12 cellular contexts compared by ENCODE assay signal in genomic region chr5:5025774-5026406, GRCh38.
DNase-seq lines count a peak whose midpoint lies in the region; ATAC-seq, FAIRE-seq and TF ChIP-seq lines count a peak whose summit lies in the region.
"Had no signal": no experiment of that assay in that cellular context is flagged by ENCODE, and none has a peak within 500 bp of the region (broad histone marks: within the 10 kb centered on the region; RNA-seq: fewer than 3 reads in every experiment).

No MANE protein-coding gene starts in this region.

- TF ChIP-seq CTCF in bronchial epithelial cell (IDR thresholded peaks at IDR 0.05; ENCODE audit: insufficient read depth, low read length, severe bottlenecking) (no peak), pancreas (IDR thresholded peaks at IDR 0.05) (no peak)

- H3K4me1 Mint-ChIP-seq in activated T-cell treated with anti-CD3 and anti-CD28 coated beads, Interleukin-2, amount 50 U/mL, for 24 hours (ENCODE audit: low read depth), result peaks cover 6% of the 10 kb centered on the region

- no peaks in the 10 kb centered on the region for H3K36me3 Mint-ChIP-seq in activated T-cell treated with anti-CD3 and anti-CD28 coated beads, Interleukin-2, amount 50 U/mL, for 24 hours (ENCODE audit: low read depth)

- DNase-seq in Caki2 (ENCODE audit: low read depth) (peak; percentile 96), NCI-H510A treated with DMSO at 0.1 percent for 48 hours (lab: John Stamatoyannopoulos, UW) (peak; percentile 14), bronchial epithelial cell (ENCODE audit: low read depth) (no peak), pancreas (no peak), activated gamma-delta T cell treated with Interleukin-2 at 50 U/mL for 16 hours (no peak), hypothalamus (lab: John Stamatoyannopoulos, UW) (no peak)
- DNase-seq in activated T-cell treated with anti-CD3 and anti-CD28 coated beads, Interleukin-2, amount 50 U/mL, for 24 hours, result no peak
- DNase-seq: activated naive CD4-positive, alpha-beta T cell; mesendoderm; Right ventricle myocardium superior had no signal

- no peaks in the 10 kb centered on the region for H3K4me1 ChIP-seq in pancreas

- no peaks in the 10 kb centered on the region for H3K9me3 ChIP-seq in pancreas

- no peaks in the 10 kb centered on the region for H3K27me3 ChIP-seq in bronchial epithelial cell (ENCODE audit: control insufficient read depth, insufficient read depth, low read length)
- H3K27me3 ChIP-seq in pancreas, result peaks cover 0 to 3% (median 0%) of the 10 kb centered on the region in 4 donors

- FAIRE-seq in bronchial epithelial cell (lab: Jason Lieb, UNC) (peak; percentile 60), pancreas (lab: Jason Lieb, UNC) (no peak)

- peaks cover 7% of the 10 kb centered on the region for H3K9me3 Mint-ChIP-seq in activated T-cell treated with anti-CD3 and anti-CD28 coated beads, Interleukin-2, amount 50 U/mL, for 24 hours

- H3K27ac Mint-ChIP-seq in activated T-cell treated with anti-CD3 and anti-CD28 coated beads, Interleukin-2, amount 50 U/mL, for 24 hours, result no peak overlapping the region

- no peak overlapping the region for H3K4me3 Mint-ChIP-seq in activated T-cell treated with anti-CD3 and anti-CD28 coated beads, Interleukin-2, amount 50 U/mL, for 24 hours

- no peak overlapping the region for H3K4me3 ChIP-seq in bronchial epithelial cell (ENCODE audit: low read depth, low read length)
- no peak overlapping the region for H3K4me3 ChIP-seq in pancreas

- H3K27me3 Mint-ChIP-seq in activated T-cell treated with anti-CD3 and anti-CD28 coated beads, Interleukin-2, amount 50 U/mL, for 24 hours, result no peaks in the 10 kb centered on the region

- in situ Hi-C loops in Caki2 (cut with HindIII; ENCODE audit: low pct_unique_long_range_greater_than_20kb, low sequenced_read_pairs), result no loop called here

- ATAC-seq in HG02610 (IDR thresholded peaks at IDR 0.05; ENCODE audit: unreplicated experiment), result peak; percentile 40
- ATAC-seq in pancreas, result no peak

- H3K36me3 ChIP-seq in bronchial epithelial cell (ENCODE audit: control insufficient read depth, insufficient read depth, low read length), result no peaks in the 10 kb centered on the region
- no peaks in the 10 kb centered on the region for H3K36me3 ChIP-seq in pancreas

- intact Hi-C loops in pancreas (cut with DNase I), result no loop called here

- H3K27ac ChIP-seq in pancreas, result no peak overlapping the region
- H3K27ac ChIP-seq: HL-60 had no signal

- WGBS in pancreas, 2 donors, result 68 to 72% methylated on average over 16 of the region's 16 CpGs

Comparison
In these comparisons a context has a peak if more than half of its experiments do, and no peak if none do; other contexts are left out.
1. DNase-seq: peak in Caki2 (single experiment) and NCI-H510A treated with DMSO at 0.1 percent for 48 hours (single experiment); none in bronchial epithelial cell (single experiment), pancreas (0 of 6), activated gamma-delta T cell treated with Interleukin-2 at 50 U/mL for 16 hours (single experiment), activated T-cell treated with anti-CD3 and anti-CD28 coated beads, Interleukin-2, amount 50 U/mL, for 24 hours (single experiment) and hypothalamus (0 of 51).